22 cellular contexts compared by ENCODE assay signal in the genomic region with DNA sequence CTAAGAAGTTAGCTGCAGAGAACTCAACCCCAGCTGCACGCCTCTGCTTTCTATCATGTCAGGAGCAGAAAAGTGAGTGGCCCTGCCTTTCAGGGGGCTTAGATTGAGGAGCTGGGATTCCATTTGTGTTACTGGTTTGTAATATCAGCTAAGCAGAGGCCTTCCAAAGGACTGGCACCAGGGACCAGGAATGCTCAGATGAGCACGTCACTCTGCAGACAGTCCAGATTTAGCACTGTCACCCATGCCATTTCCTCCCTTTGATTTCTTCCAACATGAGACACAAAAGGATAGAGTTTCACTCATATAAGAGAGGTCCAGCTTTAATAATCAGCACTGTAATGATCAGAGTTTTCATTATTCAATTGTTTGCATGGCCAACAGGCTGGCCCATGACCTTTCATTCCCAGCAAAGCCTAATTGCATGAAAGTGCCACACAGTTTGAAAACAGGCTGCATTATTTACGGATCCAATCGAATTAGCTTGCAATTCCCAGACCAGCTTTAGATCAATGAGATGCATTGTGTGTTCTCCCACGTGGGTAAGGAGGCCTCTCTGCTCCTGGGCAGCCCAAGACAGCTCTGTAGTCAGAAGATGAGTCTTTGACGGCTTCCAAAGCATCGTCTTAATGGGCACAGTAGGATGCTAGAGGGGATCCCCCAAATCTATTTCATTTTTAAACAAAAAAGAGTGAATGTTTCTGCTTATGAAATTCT. TPM values are rescaled to one million over a fixed set of nuclear protein-coding genes. Genes with fewer than 3 reads are reported as not detected.
DNase-seq lines count a peak whose midpoint lies in the region; ATAC-seq and TF ChIP-seq lines count a peak whose summit lies in the region.
"Had no signal": no experiment of that assay in that cellular context is flagged by ENCODE, and none has a peak within 500 bp of the region (broad histone marks: within the 10 kb centered on the region; RNA-seq: fewer than 3 reads in every experiment).

No MANE protein-coding gene starts in this region.

- H3K9me3 ChIP-seq in CD8-positive, alpha-beta T cell (ENCODE audit: low read length), result no peaks in the 10 kb centered on the region
- H3K9me3 ChIP-seq: Peyer's patch, SK-N-SH, vagina had no signal

- ATAC-seq in left ventricle myocardium superior, result peak; percentile 61
- no peak for ATAC-seq in CD8-positive, alpha-beta T cell
- ATAC-seq: activated CD8-positive, alpha-beta T cell treated with anti-CD3 and anti-CD28 coated beads, Interleukin-2, amount 10 ng/mL, durations not matched to agents 7 days and 5 days; foreskin keratinocyte had no signal

- H3K4me3 ChIP-seq in CD8-positive, alpha-beta T cell (ENCODE audit: low read depth, low read length), result no peak overlapping the region
- H3K4me3 ChIP-seq: Peyer's patch, vagina had no signal

- H3K4me1 Mint-ChIP-seq in brain, result peaks cover 31% of the 10 kb centered on the region
- peaks cover 5% of the 10 kb centered on the region for H3K4me1 Mint-ChIP-seq in CD8-positive, alpha-beta T cell (ENCODE audit: low read depth)

- DNase-seq in Ammon's horn (ENCODE audit: low spot score), result peak; percentile 66
- no peak for DNase-seq in left ventricle myocardium superior
- peak; percentile 57 for DNase-seq in putamen (ENCODE audit: low spot score)
- DNase-seq in NCI-H1417 treated with DMSO at 0.1 percent for 48 hours (lab: John Stamatoyannopoulos, UW), result no peak
- DNase-seq in CD1c-positive myeloid dendritic cell (ENCODE audit: extremely low spot score), result no peak
- DNase-seq in COR-L47 (lab: John Stamatoyannopoulos, UW), result no peak
- DNase-seq in CD8-positive, alpha-beta T cell, result no peak
- DNase-seq: activated CD8-positive, alpha-beta T cell treated with anti-CD3 and anti-CD28 coated beads, Interleukin-2, amount 10 ng/mL, durations not matched to agents 7 days and 5 days; activated T-cell treated with anti-CD3 and anti-CD28 coated beads, Interleukin-2, amount 50 U/mL, for 24 hours; foreskin keratinocyte; KG1; MV-4-11; NCI-H2029; NCI-H345; NK-92 treated with Interleukin-12 subunit alpha and Interleukin-12 subunit beta, amount 100 ng/mL, for 24 hours; SK-N-SH; stimulated activated CD4-positive, alpha-beta T cell treated with anti-CD3 and anti-CD28 coated beads, Interleukin-2, amount 100 ng/mL, for 48 hours; T-helper 9 cell had no signal

- no peaks in the 10 kb centered on the region for H3K4me1 ChIP-seq in CD8-positive, alpha-beta T cell (ENCODE audit: insufficient read depth, low read length)

- H3K27ac ChIP-seq in CD8-positive, alpha-beta T cell (ENCODE audit: low read depth, low read length), result no peak overlapping the region
- H3K27ac ChIP-seq: foreskin keratinocyte, vagina had no signal

- no peaks in the 10 kb centered on the region for H3K36me3 Mint-ChIP-seq in brain
- no peaks in the 10 kb centered on the region for H3K36me3 Mint-ChIP-seq in CD8-positive, alpha-beta T cell
- H3K36me3 Mint-ChIP-seq: activated naive CD4-positive, alpha-beta T cell treated with anti-CD3 and anti-CD28 coated beads, Interleukin-2, amount 50 U/mL, for 24 hours had no signal

- H3K27me3 Mint-ChIP-seq in brain, result peaks cover 4% of the 10 kb centered on the region
- peaks cover 6% of the 10 kb centered on the region for H3K27me3 Mint-ChIP-seq in CD8-positive, alpha-beta T cell (ENCODE audit: low read depth)

- CTCF ChIA-PET in CD8-positive, alpha-beta T cell (lab: Charles Lee), result no interaction called here

- H3K27me3 ChIP-seq in CD8-positive, alpha-beta T cell (ENCODE audit: insufficient read depth, low read length), result no peaks in the 10 kb centered on the region
- H3K27me3 ChIP-seq: Peyer's patch, vagina had no signal

- TF ChIP-seq CTCF in brain (conservative IDR thresholded peaks at IDR 0.05), result no peak
- no peak for TF ChIP-seq CTCF in CD8-positive, alpha-beta T cell (IDR thresholded peaks at IDR 0.05)

- H3K4me3 Mint-ChIP-seq in brain, result peak overlapping the region in 1 of 5 experiments; percentile 41
- H3K4me3 Mint-ChIP-seq in CD8-positive, alpha-beta T cell, result no peak overlapping the region
- H3K4me3 Mint-ChIP-seq: activated CD8-positive, alpha-beta T cell treated with anti-CD3 and anti-CD28 coated beads, Interleukin-2, amount 10 ng/mL, durations not matched to agents 7 days and 5 days; activated naive CD4-positive, alpha-beta T cell treated with anti-CD3 and anti-CD28 coated beads, Interleukin-2, amount 50 U/mL, for 24 hours; activated T-cell treated with anti-CD3 and anti-CD28 coated beads, Interleukin-2, amount 50 U/mL, for 24 hours had no signal

- no peaks in the 10 kb centered on the region for H3K36me3 ChIP-seq in CD8-positive, alpha-beta T cell (ENCODE audit: insufficient read depth, low read length)
- H3K36me3 ChIP-seq: Peyer's patch, vagina had no signal

- POLR2A ChIA-PET in CD8-positive, alpha-beta T cell (lab: Charles Lee), result no interaction called here

- peaks cover 0 to 8% (median 0%) of the 10 kb centered on the region in 5 experiments for H3K9me3 Mint-ChIP-seq in brain
- no peaks in the 10 kb centered on the region for H3K9me3 Mint-ChIP-seq in CD8-positive, alpha-beta T cell
- H3K9me3 Mint-ChIP-seq: activated naive CD4-positive, alpha-beta T cell treated with anti-CD3 and anti-CD28 coated beads, Interleukin-2, amount 50 U/mL, for 24 hours; activated T-cell treated with anti-CD3 and anti-CD28 coated beads, Interleukin-2, amount 50 U/mL, for 24 hours had no signal

- intact Hi-C loops in left ventricle myocardium superior (cut with micrococcal nuclease), result no loop called here
- intact Hi-C loops in CD8-positive, alpha-beta T cell (cut with DNase I, micrococcal nuclease), result no loop called here

- H3K27ac Mint-ChIP-seq in brain, result peak overlapping the region in 3 of 5 experiments; percentile 40 to 79 (median 56)
- no peak overlapping the region for H3K27ac Mint-ChIP-seq in CD8-positive, alpha-beta T cell
- H3K27ac Mint-ChIP-seq: activated CD8-positive, alpha-beta T cell treated with anti-CD3 and anti-CD28 coated beads, Interleukin-2, amount 10 ng/mL, durations not matched to agents 7 days and 5 days; activated naive CD4-positive, alpha-beta T cell treated with anti-CD3 and anti-CD28 coated beads, Interleukin-2, amount 50 U/mL, for 24 hours; activated T-cell treated with anti-CD3 and anti-CD28 coated beads, Interleukin-2, amount 50 U/mL, for 24 hours had no signal

RNA-seq across cellular contexts. Expression of gene SLC2A9, which starts 9.8 kb away (rescaled TPM):
- 5.2 TPM for polyA plus RNA-seq in brain (ENCODE audit: insufficient read depth, low read depth, low replicate concordance)
- 7.1 TPM for total RNA-seq in left ventricle myocardium superior
- 1 to 10 TPM; 1.1 to 1.8 TPM for total RNA-seq in CD8-positive, alpha-beta T cell
- polyA plus RNA-seq: SK-N-SH had no signal

Comparison
In these comparisons a context has a peak if more than half of its experiments do, and no peak if none do; other contexts are left out.
1. DNase-seq: peak in Ammon's horn (single experiment) and putamen (single experiment); none in left ventricle myocardium superior (single experiment), NCI-H1417 treated with DMSO at 0.1 percent for 48 hours (single experiment), CD1c-positive myeloid dendritic cell (single experiment), COR-L47 (single experiment) and CD8-positive, alpha-beta T cell (0 of 7).